1 cellular context compared by ENCODE assay signal in the genomic region with DNA sequence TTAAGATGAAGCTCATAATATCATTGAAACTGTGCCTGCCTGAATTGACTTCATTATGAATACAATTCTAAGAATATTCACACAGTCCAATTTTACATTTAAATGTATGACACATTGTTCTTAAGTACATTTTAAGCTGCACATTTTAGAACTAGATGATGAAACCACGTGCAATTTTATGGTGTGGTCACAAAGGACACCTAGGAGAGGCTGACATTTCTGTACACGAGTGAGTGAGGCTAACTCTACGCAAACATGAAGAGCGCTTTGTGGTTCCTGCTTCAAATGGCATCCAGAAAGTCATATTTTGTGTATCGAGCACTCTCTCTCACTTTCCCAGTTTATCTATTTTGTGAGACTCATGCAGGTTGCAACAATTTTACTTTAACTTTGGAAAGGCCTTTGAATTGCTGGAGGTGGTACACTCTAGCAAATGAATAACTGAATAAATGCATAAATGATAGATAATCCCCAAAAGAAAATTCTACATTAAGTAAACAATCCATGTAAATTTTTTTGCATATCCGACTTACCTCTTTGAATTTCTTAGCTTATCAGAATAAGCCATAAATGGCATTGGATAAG.
TF ChIP-seq lines count a peak whose summit lies in the region.

No MANE protein-coding gene starts in this region.

TF ChIP-seq in K562, 482 proteins besides CTCF, POLR2A, EP300 and RAD21 (continued from another document):
- TF ChIP-seq, protein P1, sequence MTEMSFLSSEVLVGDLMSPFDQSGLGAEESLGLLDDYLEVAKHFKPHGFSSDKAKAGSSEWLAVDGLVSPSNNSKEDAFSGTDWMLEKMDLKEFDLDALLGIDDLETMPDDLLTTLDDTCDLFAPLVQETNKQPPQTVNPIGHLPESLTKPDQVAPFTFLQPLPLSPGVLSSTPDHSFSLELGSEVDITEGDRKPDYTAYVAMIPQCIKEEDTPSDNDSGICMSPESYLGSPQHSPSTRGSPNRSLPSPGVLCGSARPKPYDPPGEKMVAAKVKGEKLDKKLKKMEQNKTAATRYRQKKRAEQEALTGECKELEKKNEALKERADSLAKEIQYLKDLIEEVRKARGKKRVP (CRISPR knock-in tag; IDR thresholded peaks at IDR 0.05), result peak; percentile 87
- TF ChIP-seq, protein P2, sequence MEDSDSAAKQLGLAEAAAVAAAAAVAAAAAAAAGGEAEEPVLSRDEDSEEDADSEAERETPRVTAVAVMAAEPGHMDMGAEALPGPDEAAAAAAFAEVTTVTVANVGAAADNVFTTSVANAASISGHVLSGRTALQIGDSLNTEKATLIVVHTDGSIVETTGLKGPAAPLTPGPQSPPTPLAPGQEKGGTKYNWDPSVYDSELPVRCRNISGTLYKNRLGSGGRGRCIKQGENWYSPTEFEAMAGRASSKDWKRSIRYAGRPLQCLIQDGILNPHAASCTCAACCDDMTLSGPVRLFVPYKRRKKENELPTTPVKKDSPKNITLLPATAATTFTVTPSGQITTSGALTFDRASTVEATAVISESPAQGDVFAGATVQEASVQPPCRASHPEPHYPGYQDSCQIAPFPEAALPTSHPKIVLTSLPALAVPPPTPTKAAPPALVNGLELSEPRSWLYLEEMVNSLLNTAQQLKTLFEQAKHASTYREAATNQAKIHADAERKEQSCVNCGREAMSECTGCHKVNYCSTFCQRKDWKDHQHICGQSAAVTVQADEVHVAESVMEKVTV (CRISPR knock-in tag; IDR thresholded peaks at IDR 0.05), result 0 out of 2 replicates have a peak, but pooled peaks have one; percentile 26
- no peak for TF ChIP-seq JUNB (CRISPR knock-in tag; conservative IDR thresholded peaks at IDR 0.05)
- TF ChIP-seq SRSF9 (IDR thresholded peaks at IDR 0.05; ENCODE audit: borderline replicate concordance, low read depth, low read length), result no peak
- TF ChIP-seq SMAD2 (IDR thresholded peaks at IDR 0.05; ENCODE audit: low read depth, low read length), result no peak
- TF ChIP-seq ZNF584 (CRISPR knock-in tag; IDR thresholded peaks at IDR 0.05; ENCODE audit: low read depth), result peak; percentile 85
- TF ChIP-seq, protein P3, sequence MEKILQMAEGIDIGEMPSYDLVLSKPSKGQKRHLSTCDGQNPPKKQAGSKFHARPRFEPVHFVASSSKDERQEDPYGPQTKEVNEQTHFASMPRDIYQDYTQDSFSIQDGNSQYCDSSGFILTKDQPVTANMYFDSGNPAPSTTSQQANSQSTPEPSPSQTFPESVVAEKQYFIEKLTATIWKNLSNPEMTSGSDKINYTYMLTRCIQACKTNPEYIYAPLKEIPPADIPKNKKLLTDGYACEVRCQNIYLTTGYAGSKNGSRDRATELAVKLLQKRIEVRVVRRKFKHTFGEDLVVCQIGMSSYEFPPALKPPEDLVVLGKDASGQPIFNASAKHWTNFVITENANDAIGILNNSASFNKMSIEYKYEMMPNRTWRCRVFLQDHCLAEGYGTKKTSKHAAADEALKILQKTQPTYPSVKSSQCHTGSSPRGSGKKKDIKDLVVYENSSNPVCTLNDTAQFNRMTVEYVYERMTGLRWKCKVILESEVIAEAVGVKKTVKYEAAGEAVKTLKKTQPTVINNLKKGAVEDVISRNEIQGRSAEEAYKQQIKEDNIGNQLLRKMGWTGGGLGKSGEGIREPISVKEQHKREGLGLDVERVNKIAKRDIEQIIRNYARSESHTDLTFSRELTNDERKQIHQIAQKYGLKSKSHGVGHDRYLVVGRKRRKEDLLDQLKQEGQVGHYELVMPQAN (IDR thresholded peaks at IDR 0.05; ENCODE audit: borderline replicate concordance), result no peak
- TF ChIP-seq NFATC3 (IDR thresholded peaks at IDR 0.05), result no peak
- TF ChIP-seq ZNF766 (CRISPR knock-in tag; conservative IDR thresholded peaks at IDR 0.05), result peak; percentile 57; the same call in 1 of the 2 replicates
- no peak for TF ChIP-seq TGIF2 (CRISPR knock-in tag; IDR thresholded peaks at IDR 0.05)
- peak; percentile 90; the same call in 1 of the 2 replicates for TF ChIP-seq ZNF175 (CRISPR knock-in tag; IDR thresholded peaks at IDR 0.05; ENCODE audit: low read depth)
- no peak for TF ChIP-seq COPS2 (conservative IDR thresholded peaks at IDR 0.05)
- TF ChIP-seq, protein P4, sequence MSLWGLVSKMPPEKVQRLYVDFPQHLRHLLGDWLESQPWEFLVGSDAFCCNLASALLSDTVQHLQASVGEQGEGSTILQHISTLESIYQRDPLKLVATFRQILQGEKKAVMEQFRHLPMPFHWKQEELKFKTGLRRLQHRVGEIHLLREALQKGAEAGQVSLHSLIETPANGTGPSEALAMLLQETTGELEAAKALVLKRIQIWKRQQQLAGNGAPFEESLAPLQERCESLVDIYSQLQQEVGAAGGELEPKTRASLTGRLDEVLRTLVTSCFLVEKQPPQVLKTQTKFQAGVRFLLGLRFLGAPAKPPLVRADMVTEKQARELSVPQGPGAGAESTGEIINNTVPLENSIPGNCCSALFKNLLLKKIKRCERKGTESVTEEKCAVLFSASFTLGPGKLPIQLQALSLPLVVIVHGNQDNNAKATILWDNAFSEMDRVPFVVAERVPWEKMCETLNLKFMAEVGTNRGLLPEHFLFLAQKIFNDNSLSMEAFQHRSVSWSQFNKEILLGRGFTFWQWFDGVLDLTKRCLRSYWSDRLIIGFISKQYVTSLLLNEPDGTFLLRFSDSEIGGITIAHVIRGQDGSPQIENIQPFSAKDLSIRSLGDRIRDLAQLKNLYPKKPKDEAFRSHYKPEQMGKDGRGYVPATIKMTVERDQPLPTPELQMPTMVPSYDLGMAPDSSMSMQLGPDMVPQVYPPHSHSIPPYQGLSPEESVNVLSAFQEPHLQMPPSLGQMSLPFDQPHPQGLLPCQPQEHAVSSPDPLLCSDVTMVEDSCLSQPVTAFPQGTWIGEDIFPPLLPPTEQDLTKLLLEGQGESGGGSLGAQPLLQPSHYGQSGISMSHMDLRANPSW (CRISPR knock-in tag; IDR thresholded peaks at IDR 0.05), result no peak
- TF ChIP-seq, protein P5, sequence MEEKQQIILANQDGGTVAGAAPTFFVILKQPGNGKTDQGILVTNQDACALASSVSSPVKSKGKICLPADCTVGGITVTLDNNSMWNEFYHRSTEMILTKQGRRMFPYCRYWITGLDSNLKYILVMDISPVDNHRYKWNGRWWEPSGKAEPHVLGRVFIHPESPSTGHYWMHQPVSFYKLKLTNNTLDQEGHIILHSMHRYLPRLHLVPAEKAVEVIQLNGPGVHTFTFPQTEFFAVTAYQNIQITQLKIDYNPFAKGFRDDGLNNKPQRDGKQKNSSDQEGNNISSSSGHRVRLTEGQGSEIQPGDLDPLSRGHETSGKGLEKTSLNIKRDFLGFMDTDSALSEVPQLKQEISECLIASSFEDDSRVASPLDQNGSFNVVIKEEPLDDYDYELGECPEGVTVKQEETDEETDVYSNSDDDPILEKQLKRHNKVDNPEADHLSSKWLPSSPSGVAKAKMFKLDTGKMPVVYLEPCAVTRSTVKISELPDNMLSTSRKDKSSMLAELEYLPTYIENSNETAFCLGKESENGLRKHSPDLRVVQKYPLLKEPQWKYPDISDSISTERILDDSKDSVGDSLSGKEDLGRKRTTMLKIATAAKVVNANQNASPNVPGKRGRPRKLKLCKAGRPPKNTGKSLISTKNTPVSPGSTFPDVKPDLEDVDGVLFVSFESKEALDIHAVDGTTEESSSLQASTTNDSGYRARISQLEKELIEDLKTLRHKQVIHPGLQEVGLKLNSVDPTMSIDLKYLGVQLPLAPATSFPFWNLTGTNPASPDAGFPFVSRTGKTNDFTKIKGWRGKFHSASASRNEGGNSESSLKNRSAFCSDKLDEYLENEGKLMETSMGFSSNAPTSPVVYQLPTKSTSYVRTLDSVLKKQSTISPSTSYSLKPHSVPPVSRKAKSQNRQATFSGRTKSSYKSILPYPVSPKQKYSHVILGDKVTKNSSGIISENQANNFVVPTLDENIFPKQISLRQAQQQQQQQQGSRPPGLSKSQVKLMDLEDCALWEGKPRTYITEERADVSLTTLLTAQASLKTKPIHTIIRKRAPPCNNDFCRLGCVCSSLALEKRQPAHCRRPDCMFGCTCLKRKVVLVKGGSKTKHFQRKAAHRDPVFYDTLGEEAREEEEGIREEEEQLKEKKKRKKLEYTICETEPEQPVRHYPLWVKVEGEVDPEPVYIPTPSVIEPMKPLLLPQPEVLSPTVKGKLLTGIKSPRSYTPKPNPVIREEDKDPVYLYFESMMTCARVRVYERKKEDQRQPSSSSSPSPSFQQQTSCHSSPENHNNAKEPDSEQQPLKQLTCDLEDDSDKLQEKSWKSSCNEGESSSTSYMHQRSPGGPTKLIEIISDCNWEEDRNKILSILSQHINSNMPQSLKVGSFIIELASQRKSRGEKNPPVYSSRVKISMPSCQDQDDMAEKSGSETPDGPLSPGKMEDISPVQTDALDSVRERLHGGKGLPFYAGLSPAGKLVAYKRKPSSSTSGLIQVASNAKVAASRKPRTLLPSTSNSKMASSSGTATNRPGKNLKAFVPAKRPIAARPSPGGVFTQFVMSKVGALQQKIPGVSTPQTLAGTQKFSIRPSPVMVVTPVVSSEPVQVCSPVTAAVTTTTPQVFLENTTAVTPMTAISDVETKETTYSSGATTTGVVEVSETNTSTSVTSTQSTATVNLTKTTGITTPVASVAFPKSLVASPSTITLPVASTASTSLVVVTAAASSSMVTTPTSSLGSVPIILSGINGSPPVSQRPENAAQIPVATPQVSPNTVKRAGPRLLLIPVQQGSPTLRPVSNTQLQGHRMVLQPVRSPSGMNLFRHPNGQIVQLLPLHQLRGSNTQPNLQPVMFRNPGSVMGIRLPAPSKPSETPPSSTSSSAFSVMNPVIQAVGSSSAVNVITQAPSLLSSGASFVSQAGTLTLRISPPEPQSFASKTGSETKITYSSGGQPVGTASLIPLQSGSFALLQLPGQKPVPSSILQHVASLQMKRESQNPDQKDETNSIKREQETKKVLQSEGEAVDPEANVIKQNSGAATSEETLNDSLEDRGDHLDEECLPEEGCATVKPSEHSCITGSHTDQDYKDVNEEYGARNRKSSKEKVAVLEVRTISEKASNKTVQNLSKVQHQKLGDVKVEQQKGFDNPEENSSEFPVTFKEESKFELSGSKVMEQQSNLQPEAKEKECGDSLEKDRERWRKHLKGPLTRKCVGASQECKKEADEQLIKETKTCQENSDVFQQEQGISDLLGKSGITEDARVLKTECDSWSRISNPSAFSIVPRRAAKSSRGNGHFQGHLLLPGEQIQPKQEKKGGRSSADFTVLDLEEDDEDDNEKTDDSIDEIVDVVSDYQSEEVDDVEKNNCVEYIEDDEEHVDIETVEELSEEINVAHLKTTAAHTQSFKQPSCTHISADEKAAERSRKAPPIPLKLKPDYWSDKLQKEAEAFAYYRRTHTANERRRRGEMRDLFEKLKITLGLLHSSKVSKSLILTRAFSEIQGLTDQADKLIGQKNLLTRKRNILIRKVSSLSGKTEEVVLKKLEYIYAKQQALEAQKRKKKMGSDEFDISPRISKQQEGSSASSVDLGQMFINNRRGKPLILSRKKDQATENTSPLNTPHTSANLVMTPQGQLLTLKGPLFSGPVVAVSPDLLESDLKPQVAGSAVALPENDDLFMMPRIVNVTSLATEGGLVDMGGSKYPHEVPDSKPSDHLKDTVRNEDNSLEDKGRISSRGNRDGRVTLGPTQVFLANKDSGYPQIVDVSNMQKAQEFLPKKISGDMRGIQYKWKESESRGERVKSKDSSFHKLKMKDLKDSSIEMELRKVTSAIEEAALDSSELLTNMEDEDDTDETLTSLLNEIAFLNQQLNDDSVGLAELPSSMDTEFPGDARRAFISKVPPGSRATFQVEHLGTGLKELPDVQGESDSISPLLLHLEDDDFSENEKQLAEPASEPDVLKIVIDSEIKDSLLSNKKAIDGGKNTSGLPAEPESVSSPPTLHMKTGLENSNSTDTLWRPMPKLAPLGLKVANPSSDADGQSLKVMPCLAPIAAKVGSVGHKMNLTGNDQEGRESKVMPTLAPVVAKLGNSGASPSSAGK (IDR thresholded peaks at IDR 0.05), result peak; percentile 47
- no peak for TF ChIP-seq NONO (IDR thresholded peaks at IDR 0.05; ENCODE audit: low read depth in 2 of 2, low read length in 1 of 2)
- no peak for TF ChIP-seq KDM1A (IDR thresholded peaks at IDR 0.05)
- no peak for TF ChIP-seq RUNX1 (IDR thresholded peaks at IDR 0.05; ENCODE audit: low read depth)
- TF ChIP-seq, protein P6, sequence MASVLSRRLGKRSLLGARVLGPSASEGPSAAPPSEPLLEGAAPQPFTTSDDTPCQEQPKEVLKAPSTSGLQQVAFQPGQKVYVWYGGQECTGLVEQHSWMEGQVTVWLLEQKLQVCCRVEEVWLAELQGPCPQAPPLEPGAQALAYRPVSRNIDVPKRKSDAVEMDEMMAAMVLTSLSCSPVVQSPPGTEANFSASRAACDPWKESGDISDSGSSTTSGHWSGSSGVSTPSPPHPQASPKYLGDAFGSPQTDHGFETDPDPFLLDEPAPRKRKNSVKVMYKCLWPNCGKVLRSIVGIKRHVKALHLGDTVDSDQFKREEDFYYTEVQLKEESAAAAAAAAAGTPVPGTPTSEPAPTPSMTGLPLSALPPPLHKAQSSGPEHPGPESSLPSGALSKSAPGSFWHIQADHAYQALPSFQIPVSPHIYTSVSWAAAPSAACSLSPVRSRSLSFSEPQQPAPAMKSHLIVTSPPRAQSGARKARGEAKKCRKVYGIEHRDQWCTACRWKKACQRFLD (CRISPR knock-in tag; IDR thresholded peaks at IDR 0.05), result 0 out of 2 replicates have a peak, but pooled peaks have one; percentile 11
- no peak for TF ChIP-seq C11orf30 (IDR thresholded peaks at IDR 0.05; ENCODE audit: low read depth)
- TF ChIP-seq CTBP1 (IDR thresholded peaks at IDR 0.05; ENCODE audit: borderline replicate concordance), result no peak
- no peak for TF ChIP-seq STAG1 (CRISPR knock-in tag; IDR thresholded peaks at IDR 0.05; ENCODE audit: borderline replicate concordance)
- peak; percentile 65 for TF ChIP-seq SMAD3 (CRISPR knock-in tag; conservative IDR thresholded peaks at IDR 0.05)
- peak; percentile 94; the same call in 1 of the 2 replicates for TF ChIP-seq ZNF589 (CRISPR knock-in tag; IDR thresholded peaks at IDR 0.05; ENCODE audit: low read depth)
- TF ChIP-seq CEBPG (CRISPR knock-in tag; IDR thresholded peaks at IDR 0.05), result peak; percentile 50
- peak; percentile 89 to 98 for TF ChIP-seq CEBPG (tag; conservative IDR thresholded peaks at IDR 0.05 in 1 of 2, IDR thresholded peaks at IDR 0.05 in 1 of 2)
- TF ChIP-seq, protein P7, sequence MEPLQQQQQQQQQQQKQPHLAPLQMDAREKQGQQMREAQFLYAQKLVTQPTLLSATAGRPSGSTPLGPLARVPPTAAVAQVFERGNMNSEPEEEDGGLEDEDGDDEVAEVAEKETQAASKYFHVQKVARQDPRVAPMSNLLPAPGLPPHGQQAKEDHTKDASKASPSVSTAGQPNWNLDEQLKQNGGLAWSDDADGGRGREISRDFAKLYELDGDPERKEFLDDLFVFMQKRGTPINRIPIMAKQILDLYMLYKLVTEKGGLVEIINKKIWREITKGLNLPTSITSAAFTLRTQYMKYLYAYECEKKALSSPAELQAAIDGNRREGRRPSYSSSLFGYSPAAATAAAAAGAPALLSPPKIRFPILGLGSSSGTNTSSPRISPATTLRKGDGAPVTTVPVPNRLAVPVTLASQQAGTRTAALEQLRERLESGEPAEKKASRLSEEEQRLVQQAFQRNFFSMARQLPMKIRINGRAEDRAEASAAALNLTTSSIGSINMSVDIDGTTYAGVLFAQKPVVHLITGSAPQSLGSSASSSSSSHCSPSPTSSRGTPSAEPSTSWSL (CRISPR knock-in tag; IDR thresholded peaks at IDR 0.05; ENCODE audit: borderline replicate concordance), result no peak
- no peak for TF ChIP-seq FIP1L1 (IDR thresholded peaks at IDR 0.05; ENCODE audit: low read depth, low read length, poor library complexity, severe bottlenecking)
- TF ChIP-seq ZSCAN29 (IDR thresholded peaks at IDR 0.05), result no peak
